Comparison of ENCODE assay signal across 1 cellular context in genomic region chr1:234610582-234611152, GRCh38.
TF ChIP-seq lines count a peak whose summit lies in the region.

No MANE protein-coding gene starts in this region.

TF ChIP-seq in HepG2, 621 proteins besides CTCF, POLR2A, EP300 and RAD21 (continued from another document and continues in another):
- TF ChIP-seq FOXO4 (CRISPR knock-in tag; conservative IDR thresholded peaks at IDR 0.05), result 0 out of 2 replicates have a peak, but pooled peaks have one; percentile 79
- 0 out of 2 replicates have a peak, but pooled peaks have one; percentile 17 for TF ChIP-seq BRCA1 (CRISPR knock-in tag; IDR thresholded peaks at IDR 0.05)
- peak; percentile 81 for TF ChIP-seq RBM39 (IDR thresholded peaks at IDR 0.05; ENCODE audit: low read depth, low read length, poor library complexity, severe bottlenecking)
- peak; percentile 60; the same call in 1 of the 2 replicates for TF ChIP-seq RARA (CRISPR knock-in tag; IDR thresholded peaks at IDR 0.05)
- TF ChIP-seq TEAD2 (CRISPR knock-in tag; IDR thresholded peaks at IDR 0.05), result no peak
- peak; percentile 89 for TF ChIP-seq ZNF101 (CRISPR knock-in tag; IDR thresholded peaks at IDR 0.05; ENCODE audit: borderline replicate concordance, low read depth)
- peak; percentile 81 for TF ChIP-seq ZNF441 (CRISPR knock-in tag; IDR thresholded peaks at IDR 0.05; ENCODE audit: borderline replicate concordance)
- TF ChIP-seq HBP1 (CRISPR knock-in tag; IDR thresholded peaks at IDR 0.05; ENCODE audit: low read depth), result no peak
- no peak for TF ChIP-seq HNRNPH1 (optimal IDR thresholded peaks at IDR 0.05; ENCODE audit: low read depth, low read length)
- peak; percentile 59; the same call in 1 of the 2 replicates for TF ChIP-seq ZNF317 (CRISPR knock-in tag; IDR thresholded peaks at IDR 0.05)
- peak; percentile 83; the same call in 1 of the 2 replicates for TF ChIP-seq ZNF784 (CRISPR knock-in tag; IDR thresholded peaks at IDR 0.05; ENCODE audit: borderline replicate concordance)
- peak; percentile 90 for TF ChIP-seq MED8 (CRISPR knock-in tag; IDR thresholded peaks at IDR 0.05; ENCODE audit: insufficient replicate concordance)
- TF ChIP-seq REST (IDR thresholded peaks at IDR 0.05; ENCODE audit: borderline replicate concordance in 1 of 2, low read depth in 1 of 2, low read length in 2 of 2), result peak in 1 of 2 experiments; percentile 26; a peak in 1 of 4 replicates
- 0 out of 2 replicates have a peak, but pooled peaks have one; percentile 32 for TF ChIP-seq CHD4 (IDR thresholded peaks at IDR 0.05; ENCODE audit: borderline replicate concordance, low read length)
- no peak for TF ChIP-seq ZNF207 (IDR thresholded peaks at IDR 0.05; ENCODE audit: borderline replicate concordance)
- peak; percentile 83; the same call in 1 of the 2 replicates for TF ChIP-seq ZNF329 (CRISPR knock-in tag; IDR thresholded peaks at IDR 0.05; ENCODE audit: low read depth)
- TF ChIP-seq ZNF549 (CRISPR knock-in tag; IDR thresholded peaks at IDR 0.05), result no peak
- no peak for TF ChIP-seq HNRNPK (IDR thresholded peaks at IDR 0.05; ENCODE audit: low read depth, low read length, poor library complexity, severe bottlenecking)
- 0 out of 2 replicates have a peak, but pooled peaks have one; percentile 11 for TF ChIP-seq ZNF205 (CRISPR knock-in tag; IDR thresholded peaks at IDR 0.05)
- TF ChIP-seq ZNF740 (CRISPR knock-in tag; IDR thresholded peaks at IDR 0.05), result peak; percentile 93; the same call in 1 of the 2 replicates
- peak; percentile 81; the same call in 1 of the 2 replicates for TF ChIP-seq CENPT (CRISPR knock-in tag; IDR thresholded peaks at IDR 0.05; ENCODE audit: low read depth)
- TF ChIP-seq XBP1 (CRISPR knock-in tag; IDR thresholded peaks at IDR 0.05), result no peak
- no peak for TF ChIP-seq MTF2 (CRISPR knock-in tag; IDR thresholded peaks at IDR 0.05; ENCODE audit: borderline replicate concordance)
- TF ChIP-seq ZNF274 (CRISPR knock-in tag; IDR thresholded peaks at IDR 0.05), result peak; percentile 61; the same call in 1 of the 2 replicates
- TF ChIP-seq FIP1L1 (IDR thresholded peaks at IDR 0.05; ENCODE audit: borderline replicate concordance, insufficient read depth, low read depth, low read length), result peak; percentile 96; the same call in 1 of the 2 replicates
- peak; percentile 88 for TF ChIP-seq ATF7-NPFF (CRISPR knock-in tag; IDR thresholded peaks at IDR 0.05; ENCODE audit: low read depth)
- peak; percentile 90 for TF ChIP-seq IKZF4 (CRISPR knock-in tag; IDR thresholded peaks at IDR 0.05; ENCODE audit: borderline replicate concordance, low read depth, not compliant biosample characterization)
- TF ChIP-seq ZC3H13 (CRISPR knock-in tag; IDR thresholded peaks at IDR 0.05), result peak; percentile 90
- peak; percentile 17; the same call in 1 of the 3 replicates for TF ChIP-seq MXI1 (IDR thresholded peaks at IDR 0.05; ENCODE audit: borderline replicate concordance, low read depth, low read length)
- TF ChIP-seq SNAPC5 (CRISPR knock-in tag; IDR thresholded peaks at IDR 0.05; ENCODE audit: borderline replicate concordance), result no peak
- TF ChIP-seq ZNF280B (CRISPR knock-in tag; IDR thresholded peaks at IDR 0.05; ENCODE audit: borderline replicate concordance), result peak; percentile 29; the same call in 1 of the 2 replicates
- TF ChIP-seq JUN (CRISPR knock-in tag; IDR thresholded peaks at IDR 0.05), result 0 out of 2 replicates have a peak, but pooled peaks have one; percentile 77
- no peak for TF ChIP-seq AKAP8 (CRISPR knock-in tag; IDR thresholded peaks at IDR 0.05)
- TF ChIP-seq HNF4A (CRISPR knock-in tag; IDR thresholded peaks at IDR 0.05), result no peak
- TF ChIP-seq SP140L (CRISPR knock-in tag; IDR thresholded peaks at IDR 0.05; ENCODE audit: borderline replicate concordance), result no peak
- 0 out of 2 replicates have a peak, but pooled peaks have one; percentile 19 for TF ChIP-seq ZNF605 (CRISPR knock-in tag; IDR thresholded peaks at IDR 0.05)
- peak; percentile 26; the same call in 1 of the 2 replicates for TF ChIP-seq ZNF121 (CRISPR knock-in tag; IDR thresholded peaks at IDR 0.05)
- no peak for TF ChIP-seq ZNF567 (CRISPR knock-in tag; IDR thresholded peaks at IDR 0.05; ENCODE audit: borderline replicate concordance)
- TF ChIP-seq THYN1 (CRISPR knock-in tag; IDR thresholded peaks at IDR 0.05; ENCODE audit: borderline replicate concordance, low read depth), result no peak
- TF ChIP-seq PRDM15 (CRISPR knock-in tag; IDR thresholded peaks at IDR 0.05), result peak; percentile 78
- TF ChIP-seq ZFP91 (CRISPR knock-in tag; IDR thresholded peaks at IDR 0.05; ENCODE audit: borderline replicate concordance), result peak; percentile 87
- peak; percentile 90 for TF ChIP-seq ZXDC (CRISPR knock-in tag; IDR thresholded peaks at IDR 0.05)
- peak; percentile 71 for TF ChIP-seq HDAC1 (CRISPR knock-in tag; IDR thresholded peaks at IDR 0.05)
- TF ChIP-seq NAIF1 (CRISPR knock-in tag; IDR thresholded peaks at IDR 0.05; ENCODE audit: borderline replicate concordance), result peak; percentile 74; the same call in 1 of the 2 replicates
- peak; percentile 65; the same call in 1 of the 2 replicates for TF ChIP-seq RFXAP (CRISPR knock-in tag; IDR thresholded peaks at IDR 0.05; ENCODE audit: borderline replicate concordance)
